ENCODE assay signal across 8 cellular contexts in the genomic region with DNA sequence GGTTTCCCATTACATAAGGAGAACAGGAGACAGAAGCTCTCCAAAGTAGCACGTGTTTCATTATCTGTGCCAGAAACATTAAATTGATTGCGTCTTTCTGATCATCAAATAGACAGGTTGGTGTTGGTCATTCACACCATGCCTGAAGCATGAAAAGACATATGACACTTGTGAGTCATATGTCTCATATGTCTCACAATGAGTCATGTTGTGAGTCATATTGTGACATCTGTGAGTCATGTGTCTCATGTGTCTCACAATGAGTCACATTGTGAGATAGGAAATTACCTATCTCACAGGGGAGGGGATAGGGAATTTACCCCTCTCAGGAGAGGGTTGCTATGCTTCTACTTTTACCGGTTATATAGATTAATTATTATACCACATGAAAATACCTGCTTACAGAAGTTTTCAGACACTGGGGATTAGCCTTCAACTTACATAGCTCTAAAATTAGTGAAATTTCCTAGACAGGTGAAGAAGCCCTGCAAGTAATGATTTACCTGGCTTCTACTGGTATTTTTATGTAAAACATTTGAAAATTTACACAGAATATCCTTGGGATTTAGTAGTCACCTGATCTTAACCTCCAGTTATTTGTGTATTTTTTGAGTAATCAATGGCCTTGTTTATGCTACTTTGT.
DNase-seq lines count a peak whose midpoint lies in the region; ATAC-seq and TF ChIP-seq lines count a peak whose summit lies in the region.

No MANE protein-coding gene starts in this region.

- H3K9me3 ChIP-seq in lower lobe of right lung: no peaks in the 10 kb centered on the region
- H3K9me3 ChIP-seq in stomach: no peaks in the 10 kb centered on the region

- ATAC-seq in GM18519 (IDR thresholded peaks at IDR 0.05; ENCODE audit: low FRiP score, unreplicated experiment): peak; percentile 97
- ATAC-seq in GM21619 (IDR thresholded peaks at IDR 0.05; ENCODE audit: unreplicated experiment): peak; percentile 94
- ATAC-seq in lower lobe of right lung: no peak

- intact Hi-C loops in lower lobe of right lung (cut with DNase I): no loop called here
- intact Hi-C loops in stomach (cut with DNase I; ENCODE audit: low total_unique reads): no loop called here

- H3K27ac ChIP-seq in lower lobe of right lung: no peak overlapping the region
- no peak overlapping the region for H3K27ac ChIP-seq in stomach

- no peaks in the 10 kb centered on the region for H3K27me3 ChIP-seq in lower lobe of right lung (ENCODE audit: low read depth)
- no peaks in the 10 kb centered on the region for H3K27me3 ChIP-seq in stomach

- TF ChIP-seq POLR2A in stomach (IDR thresholded peaks at IDR 0.05): no peak

- no peaks in the 10 kb centered on the region for H3K36me3 ChIP-seq in lower lobe of right lung
- H3K36me3 ChIP-seq in stomach: no peaks in the 10 kb centered on the region

- no peak for TF ChIP-seq EP300 in stomach (IDR thresholded peaks at IDR 0.05)

- no peaks in the 10 kb centered on the region for H3K4me1 ChIP-seq in lower lobe of right lung
- no peaks in the 10 kb centered on the region for H3K4me1 ChIP-seq in stomach

- 65 to 77% (median 69%) methylated on average over 3 of the region's 3 CpGs for WGBS in stomach, 5 donors

- H3K4me3 ChIP-seq in choroid plexus epithelial cell (ENCODE audit: low read depth, low read length) (no peak overlapping the region), lower lobe of right lung (no peak overlapping the region), stomach (no peak overlapping the region)

- DNase-seq in HS-5 (ENCODE audit: low read depth) (peak; percentile 82), choroid plexus epithelial cell (ENCODE audit: low read depth) (peak; percentile 31), lower lobe of right lung (no peak), GM03348 (ENCODE audit: low spot score) (no peak), stomach (no peak), activated T-cell treated with anti-CD3 and anti-CD28 coated beads for 4 hours (no peak)

- TF ChIP-seq CTCF in choroid plexus epithelial cell (conservative IDR thresholded peaks at IDR 0.05; ENCODE audit: low read depth, low read length) (no peak), lower lobe of right lung (IDR thresholded peaks at IDR 0.05) (no peak), stomach (IDR thresholded peaks at IDR 0.05) (no peak)

Comparison
In these comparisons a context has a peak if more than half of its experiments do, and no peak if none do; other contexts are left out.
1. ATAC-seq: peak in GM18519 (single experiment) and GM21619 (single experiment); none in lower lobe of right lung (0 of 2).
2. DNase-seq: peak in HS-5 (single experiment) and choroid plexus epithelial cell (single experiment); none in lower lobe of right lung (single experiment), GM03348 (single experiment), stomach (single experiment) and activated T-cell treated with anti-CD3 and anti-CD28 coated beads for 4 hours (single experiment).